Comparison of ENCODE assay signal across 19 cellular contexts in genomic region chr17:5877948-5878347, GRCh38.
DNase-seq lines count a peak whose midpoint lies in the region; ATAC-seq and TF ChIP-seq lines count a peak whose summit lies in the region.
"Had no signal": no experiment of that assay in that cellular context is flagged by ENCODE, and none has a peak within 500 bp of the region (broad histone marks: within the 10 kb centered on the region; RNA-seq: fewer than 3 reads in every experiment).

No MANE protein-coding gene starts in this region.

- H3K4me3 ChIP-seq in thoracic aorta: no peak overlapping the region
- H3K4me3 ChIP-seq in naive thymus-derived CD4-positive, alpha-beta T cell (ENCODE audit: low read length): no peak overlapping the region
- H3K4me3 ChIP-seq: SJCRH30 had no signal

- H3K27me3 ChIP-seq in thoracic aorta (replicated peaks; ENCODE audit: insufficient read depth): no peaks in the 10 kb centered on the region
- H3K27me3 ChIP-seq in naive thymus-derived CD4-positive, alpha-beta T cell (ENCODE audit: control insufficient read depth in 2 of 2, insufficient read depth in 2 of 2, low read length in 2 of 2): no peaks in the 10 kb centered on the region
- H3K27me3 ChIP-seq: SJCRH30 had no signal

- no peaks in the 10 kb centered on the region for H3K36me3 ChIP-seq in thoracic aorta
- H3K36me3 ChIP-seq in naive thymus-derived CD4-positive, alpha-beta T cell (ENCODE audit: control insufficient read depth in 2 of 3, insufficient read depth in 3 of 3, low read length in 3 of 3): no peaks in the 10 kb centered on the region
- H3K36me3 ChIP-seq: SJCRH30 had no signal

- ATAC-seq in thoracic aorta (ENCODE audit: insufficient number of reproducible peaks, low FRiP score, low read depth) (no peak), GM18861 (IDR thresholded peaks at IDR 0.05; ENCODE audit: unreplicated experiment) (no peak), SK-N-SH treated with all-trans-retinoic acid at 6 μM for 48 hours (no peak)
- no peak for ATAC-seq in naive thymus-derived CD4-positive, alpha-beta T cell
- ATAC-seq: activated CD4-positive, CD25-positive, alpha-beta regulatory T cell treated with anti-CD3 and anti-CD28 coated beads, Interleukin-2, amount 50 U/mL, for 24 hours; activated T-helper 17 cell treated with anti-CD3 and anti-CD28 coated beads, Interleukin-2, amount 50 U/mL, for 72 hours had no signal

- no peaks in the 10 kb centered on the region for H3K9me3 Mint-ChIP-seq in nephron
- peaks cover 0 to 3% (median 0%) of the 10 kb centered on the region in 11 donors for H3K9me3 Mint-ChIP-seq in naive thymus-derived CD4-positive, alpha-beta T cell
- H3K9me3 Mint-ChIP-seq: activated T-helper 17 cell treated with anti-CD3 and anti-CD28 coated beads, Interleukin-2, amount 50 U/mL, for 72 hours; central memory CD8-positive, alpha-beta T cell; memory B cell; neural crest cell; T-helper 2 cell treated with Interferon-gamma antibody and Interleukin-4, amounts not matched to agents 5 μg/mL and 100 μg/mL, for 36 hours had no signal

- peak overlapping the region in 2 of 3 experiments; percentile 27 to 45 for H3K27ac Mint-ChIP-seq in nephron
- no peak overlapping the region for H3K27ac Mint-ChIP-seq in naive thymus-derived CD4-positive, alpha-beta T cell
- H3K27ac Mint-ChIP-seq: activated T-helper 17 cell treated with anti-CD3 and anti-CD28 coated beads, Interleukin-2, amount 50 U/mL, for 72 hours; IgD-negative memory B cell; memory B cell; T-helper 2 cell treated with Interferon-gamma antibody and Interleukin-4, amounts not matched to agents 5 μg/mL and 100 μg/mL, for 36 hours had no signal

- CTCF ChIA-PET in naive thymus-derived CD4-positive, alpha-beta T cell (lab: Charles Lee): no interaction called here

- intact Hi-C loops in head of caudate nucleus (cut with DNase I): no loop called here
- intact Hi-C loops in naive thymus-derived CD4-positive, alpha-beta T cell (cut with micrococcal nuclease): no loop called here

- no peak overlapping the region for H3K27ac ChIP-seq in thoracic aorta
- H3K27ac ChIP-seq in naive thymus-derived CD4-positive, alpha-beta T cell (ENCODE audit: low read depth, low read length): no peak overlapping the region
- H3K27ac ChIP-seq: SJCRH30 had no signal

- H3K9me3 ChIP-seq in thoracic aorta: no peaks in the 10 kb centered on the region
- no peaks in the 10 kb centered on the region for H3K9me3 ChIP-seq in naive thymus-derived CD4-positive, alpha-beta T cell (ENCODE audit: control insufficient read depth in 2 of 3, low read length in 3 of 3)
- H3K9me3 ChIP-seq: SJCRH30 had no signal

- TF ChIP-seq CTCF in nephron (IDR thresholded peaks at IDR 0.05; ENCODE audit: unreplicated experiment in 3 of 3) (no peak), thoracic aorta (IDR thresholded peaks at IDR 0.05) (no peak)

- no peaks in the 10 kb centered on the region for H3K36me3 Mint-ChIP-seq in nephron (ENCODE audit: low read depth)
- no peaks in the 10 kb centered on the region for H3K36me3 Mint-ChIP-seq in naive thymus-derived CD4-positive, alpha-beta T cell
- H3K36me3 Mint-ChIP-seq: IgD-negative memory B cell, memory B cell had no signal

- H3K4me3 Mint-ChIP-seq in nephron: no peak overlapping the region
- H3K4me3 Mint-ChIP-seq in naive thymus-derived CD4-positive, alpha-beta T cell: no peak overlapping the region
- H3K4me3 Mint-ChIP-seq: activated T-helper 17 cell treated with anti-CD3 and anti-CD28 coated beads, Interleukin-2, amount 50 U/mL, for 72 hours; central memory CD8-positive, alpha-beta T cell; IgD-negative memory B cell; memory B cell; neural crest cell; T-helper 2 cell treated with Interferon-gamma antibody and Interleukin-4, amounts not matched to agents 5 μg/mL and 100 μg/mL, for 36 hours had no signal

- DNase-seq in anterior cingulate cortex (lab: John Stamatoyannopoulos, UW): peak in 54 of 58 donors; percentile 10 to 92 (median 71)
- DNase-seq in head of caudate nucleus: peak; percentile 68 to 96 (median 86)
- DNase-seq in thoracic aorta (ENCODE audit: low spot score): peak; percentile 16
- DNase-seq in naive thymus-derived CD4-positive, alpha-beta T cell: no peak
- DNase-seq: H7; NCI-H2029 treated with DMSO at 0.1 percent for 48 hours; NCI-H526; SJCRH30; stimulated activated CD4-positive, alpha-beta T cell treated with anti-CD3 and anti-CD28 coated beads, Interleukin-4, amount 100 ng/mL, for 1 hour had no signal

- POLR2A ChIA-PET in naive thymus-derived CD4-positive, alpha-beta T cell (lab: Charles Lee): no interaction called here

- H3K4me1 Mint-ChIP-seq in nephron: peaks cover 38% of the 10 kb centered on the region
- peaks cover 0 to 3% (median 0%) of the 10 kb centered on the region in 7 donors for H3K4me1 Mint-ChIP-seq in naive thymus-derived CD4-positive, alpha-beta T cell
- H3K4me1 Mint-ChIP-seq: activated T-helper 17 cell treated with anti-CD3 and anti-CD28 coated beads, Interleukin-2, amount 50 U/mL, for 72 hours; central memory CD8-positive, alpha-beta T cell; IgD-negative memory B cell had no signal

- H3K4me1 ChIP-seq in thoracic aorta (ENCODE audit: control insufficient read depth in 1 of 2, low read depth in 2 of 2): peaks cover 0 to 5% of the 10 kb centered on the region in 2 donors
- H3K4me1 ChIP-seq in naive thymus-derived CD4-positive, alpha-beta T cell (ENCODE audit: control insufficient read depth in 2 of 2, insufficient read depth in 2 of 2, low read length in 2 of 2): no peaks in the 10 kb centered on the region
- H3K4me1 ChIP-seq: SJCRH30 had no signal

- H3K27me3 Mint-ChIP-seq in nephron (ENCODE audit: low read depth): peaks cover 19% of the 10 kb centered on the region
- H3K27me3 Mint-ChIP-seq in naive thymus-derived CD4-positive, alpha-beta T cell: peaks cover 2 to 42% (median 20%) of the 10 kb centered on the region in 5 donors

TF ChIP-seq in SK-N-SH treated with all-trans-retinoic acid at 6 μM for 48 hours, 23 proteins besides CTCF, POLR2A, EP300 and RAD21:
- TF ChIP-seq TCF4 (CRISPR knock-in tag; IDR thresholded peaks at IDR 0.05; ENCODE audit: borderline replicate concordance) (no peak), GLIS3 (CRISPR knock-in tag; IDR thresholded peaks at IDR 0.05) (no peak), SNAI2 (CRISPR knock-in tag; IDR thresholded peaks at IDR 0.05) (no peak), ZNF8 (CRISPR knock-in tag; IDR thresholded peaks at IDR 0.05) (no peak), CSRNP3 (CRISPR knock-in tag; IDR thresholded peaks at IDR 0.05) (no peak), ARNTL (CRISPR knock-in tag; IDR thresholded peaks at IDR 0.05; ENCODE audit: borderline replicate concordance, low read depth) (no peak), PPARA (CRISPR knock-in tag; IDR thresholded peaks at IDR 0.05; ENCODE audit: borderline replicate concordance) (no peak)

Comparison
In these comparisons a context has a peak if more than half of its experiments do, and no peak if none do; other contexts are left out.
1. DNase-seq: peak in anterior cingulate cortex (54 of 58), head of caudate nucleus (42 of 42) and thoracic aorta (single experiment); none in naive thymus-derived CD4-positive, alpha-beta T cell (0 of 9).
2. H3K27ac Mint-ChIP-seq: peak in nephron (2 of 3); none in naive thymus-derived CD4-positive, alpha-beta T cell (0 of 9).